Comparison of ENCODE assay signal across 23 cellular contexts in genomic region chr1:245217853-245218608, GRCh38.
"Had no signal": no experiment of that assay in that cellular context is flagged by ENCODE, and none has a peak within 500 bp of the region (broad histone marks: within the 10 kb centered on the region; RNA-seq: fewer than 3 reads in every experiment).

No MANE protein-coding gene starts in this region.

- H3K27me3 Mint-ChIP-seq: activated CD4-positive, alpha-beta memory T cell treated with anti-CD3 and anti-CD28 coated beads, Interleukin-2, amount 10 ng/mL, durations not matched to agents 7 days and 5 days; activated CD4-positive, alpha-beta T cell treated with anti-CD3 and anti-CD28 coated beads for 36 hours; activated naive CD8-positive, alpha-beta T cell; activated T-helper 17 cell treated with anti-CD3 and anti-CD28 coated beads, Interleukin-2, amount 50 U/mL, for 72 hours had no signal

- H3K36me3 Mint-ChIP-seq: activated naive CD8-positive, alpha-beta T cell had no signal

- DNase-seq: activated CD4-positive, alpha-beta memory T cell treated with anti-CD3 and anti-CD28 coated beads, Interleukin-2, amount 10 ng/mL, durations not matched to agents 7 days and 5 days; activated CD4-positive, alpha-beta T cell treated with anti-CD3 and anti-CD28 coated beads for 36 hours; activated CD4-positive, alpha-beta T cell treated with anti-CD3 and anti-CD28 coated beads, Interleukin-2, amount 50 U/mL, for 1 hour; activated gamma-delta T cell; activated naive CD4-positive, alpha-beta T cell treated with anti-CD3 and anti-CD28 coated beads for 36 hours; activated T-cell treated with anti-CD3 and anti-CD28 coated beads for 4 hours; activated T-cell treated with anti-CD3 and anti-CD28 coated beads, Interleukin-2, amount 50 U/mL, for 48 hours; anterior cingulate cortex; KG1; NCI-H1048; NCI-H146; NCI-H187 treated with DMSO at 0.1 percent for 48 hours; NCI-H2081 treated with DMSO at 0.1 percent for 48 hours; NCI-H526; PC-3; SHP77 treated with DMSO at 0.1 percent for 48 hours; T-helper 1 cell had no signal

- H3K9me3 ChIP-seq: breast epithelium had no signal

- H3K27ac Mint-ChIP-seq: activated CD4-positive, alpha-beta memory T cell treated with anti-CD3 and anti-CD28 coated beads, Interleukin-2, amount 10 ng/mL, durations not matched to agents 7 days and 5 days; activated CD4-positive, alpha-beta T cell treated with anti-CD3 and anti-CD28 coated beads for 36 hours; activated naive CD4-positive, alpha-beta T cell treated with anti-CD3 and anti-CD28 coated beads for 36 hours; activated naive CD8-positive, alpha-beta T cell; activated T-helper 17 cell treated with anti-CD3 and anti-CD28 coated beads, Interleukin-2, amount 50 U/mL, for 72 hours had no signal

- FAIRE-seq: RCC 7860 had no signal

- H3K4me1 ChIP-seq: breast epithelium had no signal

- H3K4me1 Mint-ChIP-seq: activated CD4-positive, alpha-beta memory T cell treated with anti-CD3 and anti-CD28 coated beads, Interleukin-2, amount 10 ng/mL, durations not matched to agents 7 days and 5 days; activated CD4-positive, alpha-beta T cell treated with anti-CD3 and anti-CD28 coated beads for 36 hours; activated T-helper 17 cell treated with anti-CD3 and anti-CD28 coated beads, Interleukin-2, amount 50 U/mL, for 72 hours; central memory CD8-positive, alpha-beta T cell had no signal

- H3K4me3 ChIP-seq: breast epithelium had no signal

- H3K27ac ChIP-seq: breast epithelium, VCaP had no signal

- ATAC-seq: activated CD4-positive, alpha-beta T cell treated with anti-CD3 and anti-CD28 coated beads for 36 hours; activated T-helper 17 cell treated with anti-CD3 and anti-CD28 coated beads, Interleukin-2, amount 50 U/mL, for 72 hours; PC-3 had no signal

- H3K27me3 ChIP-seq: breast epithelium had no signal

- H3K36me3 ChIP-seq: breast epithelium had no signal

- H3K9me3 Mint-ChIP-seq: activated CD4-positive, alpha-beta memory T cell treated with anti-CD3 and anti-CD28 coated beads, Interleukin-2, amount 10 ng/mL, durations not matched to agents 7 days and 5 days; activated naive CD4-positive, alpha-beta T cell treated with anti-CD3 and anti-CD28 coated beads for 36 hours; activated T-helper 17 cell treated with anti-CD3 and anti-CD28 coated beads, Interleukin-2, amount 50 U/mL, for 72 hours; central memory CD8-positive, alpha-beta T cell had no signal

- H3K4me3 Mint-ChIP-seq: activated CD4-positive, alpha-beta memory T cell treated with anti-CD3 and anti-CD28 coated beads, Interleukin-2, amount 10 ng/mL, durations not matched to agents 7 days and 5 days; activated CD4-positive, alpha-beta T cell treated with anti-CD3 and anti-CD28 coated beads for 36 hours; activated naive CD4-positive, alpha-beta T cell treated with anti-CD3 and anti-CD28 coated beads for 36 hours; activated naive CD8-positive, alpha-beta T cell; activated T-helper 17 cell treated with anti-CD3 and anti-CD28 coated beads, Interleukin-2, amount 50 U/mL, for 72 hours; central memory CD8-positive, alpha-beta T cell had no signal
